Comparison of ENCODE assay signal across 8 cellular contexts in the genomic region with DNA sequence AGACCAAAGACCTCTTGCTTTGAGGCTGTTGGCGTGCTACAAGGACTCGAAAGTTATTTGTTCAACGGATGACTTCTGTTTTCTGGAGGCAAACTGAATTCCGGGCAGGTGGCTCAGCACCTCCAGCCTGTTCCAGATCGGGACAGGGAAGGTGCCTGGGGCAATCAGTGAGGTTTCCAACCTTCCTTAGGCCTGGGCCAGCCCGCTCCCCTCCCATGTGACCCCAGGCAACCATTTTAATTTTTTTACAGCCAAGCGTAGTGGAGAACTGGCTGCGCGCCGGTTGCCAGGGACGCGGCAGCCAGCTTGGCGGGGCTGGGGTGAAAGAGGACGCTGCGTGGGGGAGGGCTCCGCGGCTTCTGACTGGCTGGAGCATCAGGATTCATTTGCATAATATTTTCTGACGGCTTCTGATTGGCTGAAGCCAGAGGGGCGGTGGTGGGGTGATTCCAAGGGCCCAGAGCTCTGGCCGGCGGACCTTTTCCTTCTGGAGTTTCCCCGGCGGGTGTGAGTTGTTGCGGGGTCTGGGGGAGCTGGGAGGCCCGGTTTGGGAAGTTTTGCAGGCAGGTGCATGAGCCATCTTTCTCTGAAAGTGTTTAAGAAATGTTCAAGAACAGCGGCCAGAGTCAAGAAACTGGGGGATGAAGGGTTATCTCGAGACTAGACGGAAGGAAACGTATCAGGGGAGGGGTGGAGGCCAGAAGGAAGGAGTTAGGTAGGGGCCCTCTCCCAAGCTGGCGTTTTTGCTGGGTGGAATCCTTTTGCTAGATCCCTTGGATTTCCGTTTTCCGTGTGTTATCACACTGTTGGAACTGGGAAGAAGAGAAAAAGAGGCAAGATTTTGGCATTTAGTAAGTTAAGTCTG. TPM values are rescaled to one million over a fixed set of nuclear protein-coding genes. Genes with fewer than 3 reads are reported as not detected.
DNase-seq lines count a peak whose midpoint lies in the region; ATAC-seq, FAIRE-seq and TF ChIP-seq lines count a peak whose summit lies in the region.

A gene with protein sequence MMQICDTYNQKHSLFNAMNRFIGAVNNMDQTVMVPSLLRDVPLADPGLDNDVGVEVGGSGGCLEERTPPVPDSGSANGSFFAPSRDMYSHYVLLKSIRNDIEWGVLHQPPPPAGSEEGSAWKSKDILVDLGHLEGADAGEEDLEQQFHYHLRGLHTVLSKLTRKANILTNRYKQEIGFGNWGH (plus strand): TSS at position 479 of the 865 bp plus-strand sequence. CDS start 3,488 bp downstream, outside the sequence.

- peak; percentile 50 for ATAC-seq in HG02981 (IDR thresholded peaks at IDR 0.05; ENCODE audit: unreplicated experiment)

- FAIRE-seq in kidney (lab: Jason Lieb, UNC): peak; percentile 86

- H3K4me3 ChIP-seq in coronary artery (peak within 1 kb of the TSS; percentile 61), kidney (ENCODE audit: low read length in 2 of 2) (peak within 1 kb of the TSS; percentile 81 to 85)

- CTCF ChIA-PET in activated CD4-positive, alpha-beta T cell treated with anti-CD3 and anti-CD28 coated beads, Interleukin-2, amount 10 ng/mL, durations not matched to agents 7 days and 5 days (lab: Charles Lee): interaction anchor here (0.9 to 1.6 kb wide), 4 partner anchors 10 to 325 kb away, joined by 3 read pairs; no protein-coding TSS in a partner anchor

- POLR2A ChIA-PET in activated CD4-positive, alpha-beta T cell treated with anti-CD3 and anti-CD28 coated beads, Interleukin-2, amount 10 ng/mL, durations not matched to agents 7 days and 5 days (lab: Charles Lee): interaction anchor here (1.0 kb wide), 1 partner anchor 11 kb away, joined by 5 read pairs; no protein-coding TSS in a partner anchor

- no peak for TF ChIP-seq CTCF in coronary artery (IDR thresholded peaks at IDR 0.05)
- no peak for TF ChIP-seq CTCF in kidney (IDR thresholded peaks at IDR 0.05; ENCODE audit: borderline replicate concordance, extremely low read depth, insufficient read depth)

- H3K27ac Mint-ChIP-seq in activated CD4-positive, alpha-beta T cell treated with anti-CD3 and anti-CD28 coated beads, Interleukin-2, amount 10 ng/mL, durations not matched to agents 7 days and 5 days: peak within 1 kb of the TSS; percentile 96

- peak within 1 kb of the TSS; percentile 69 to 89 for H3K27ac ChIP-seq in coronary artery
- peak within 1 kb of the TSS; percentile 91 to 92 for H3K27ac ChIP-seq in kidney (ENCODE audit: low read depth in 2 of 2, low read length in 2 of 2)

- peaks cover 0 to 2% of the 10 kb centered on the region in 2 donors for H3K4me1 ChIP-seq in kidney (ENCODE audit: control insufficient read depth in 1 of 2, insufficient read depth in 1 of 2, low read depth in 1 of 2, low read length in 2 of 2)

- peak within 1 kb of the TSS; percentile 43 to 90 for H3K9ac ChIP-seq in kidney (ENCODE audit: low read length in 2 of 2)

- intact Hi-C loops in kidney (cut with DNase I): no loop called here

- DNase-seq in GDM1 (lab: John Stamatoyannopoulos, UW): peak; percentile 78
- peak; percentile 82 for DNase-seq in NCI-H226
- peak; percentile 85 for DNase-seq in activated CD4-positive, alpha-beta T cell treated with anti-CD3 and anti-CD28 coated beads, Interleukin-2, amount 10 ng/mL, durations not matched to agents 7 days and 5 days
- peak; percentile 91 for DNase-seq in coronary artery (ENCODE audit: low spot score)
- DNase-seq in kidney: peak; percentile 96
- peak; percentile 45 to 57 for DNase-seq in stimulated activated CD4-positive, alpha-beta T cell treated with anti-CD3 and anti-CD28 coated beads, Interleukin-12 subunit alpha, Interleukin-12 subunit beta, amount 100 ng/mL, for 24 hours (ENCODE audit: low read depth in 2 of 2)
- DNase-seq in RPMI8226: no peak

- H3K4me1 Mint-ChIP-seq in activated CD4-positive, alpha-beta T cell treated with anti-CD3 and anti-CD28 coated beads, Interleukin-2, amount 10 ng/mL, durations not matched to agents 7 days and 5 days: peaks cover 11% of the 10 kb centered on the region

- no peaks in the 10 kb centered on the region for H3K9me3 Mint-ChIP-seq in activated CD4-positive, alpha-beta T cell treated with anti-CD3 and anti-CD28 coated beads, Interleukin-2, amount 10 ng/mL, durations not matched to agents 7 days and 5 days

- no peaks in the 10 kb centered on the region for H3K9me3 ChIP-seq in kidney (ENCODE audit: control insufficient read depth in 1 of 2, low read length in 2 of 2)

- no peaks in the 10 kb centered on the region for H3K27me3 Mint-ChIP-seq in activated CD4-positive, alpha-beta T cell treated with anti-CD3 and anti-CD28 coated beads, Interleukin-2, amount 10 ng/mL, durations not matched to agents 7 days and 5 days

- peak within 1 kb of the TSS; percentile 82 for H3K4me3 Mint-ChIP-seq in activated CD4-positive, alpha-beta T cell treated with anti-CD3 and anti-CD28 coated beads, Interleukin-2, amount 10 ng/mL, durations not matched to agents 7 days and 5 days

- no peaks in the 10 kb centered on the region for H3K36me3 ChIP-seq in kidney (ENCODE audit: control insufficient read depth in 1 of 2, insufficient read depth in 2 of 2, low read length in 2 of 2)

- peaks cover 23% of the 10 kb centered on the region for H3K36me3 Mint-ChIP-seq in activated CD4-positive, alpha-beta T cell treated with anti-CD3 and anti-CD28 coated beads, Interleukin-2, amount 10 ng/mL, durations not matched to agents 7 days and 5 days (ENCODE audit: low read depth)

RNA-seq across cellular contexts. Expression of the gene that starts here (rescaled TPM):
- 10 to 100 TPM; 60.8 to 62.0 TPM for total RNA-seq in activated CD4-positive, alpha-beta T cell treated with anti-CD3 and anti-CD28 coated beads, Interleukin-2, amount 10 ng/mL, durations not matched to agents 7 days and 5 days
- total RNA-seq in kidney: 76.5 TPM
- polyA plus RNA-seq in kidney (ENCODE audit: insufficient read depth, low read depth, low replicate concordance): 21.2 TPM
